Comparison of ENCODE assay signal across 25 cellular contexts in genomic region chr2:182745061-182745460, GRCh38. TPM values are rescaled to one million over a fixed set of nuclear protein-coding genes. Genes with fewer than 3 reads are reported as not detected.
DNase-seq lines count a peak whose midpoint lies in the region; ATAC-seq, FAIRE-seq and TF ChIP-seq lines count a peak whose summit lies in the region.
"Had no signal": no experiment of that assay in that cellular context is flagged by ENCODE, and none has a peak within 500 bp of the region (broad histone marks: within the 10 kb centered on the region; RNA-seq: fewer than 3 reads in every experiment).

No MANE protein-coding gene starts in this region.

- in situ Hi-C loops in HepG2 (cut with HindIII; ENCODE audit: extremely low pct_ligation_motif_present, low pct_unique_long_range_greater_than_20kb): no loop called here

- CTCF ChIA-PET in HepG2 (lab: Yijun Ruan, JAX; ENCODE audit: low intra/inter-chr PET ratio, low total read pairs): no interaction called here

- H3K79me1 ChIP-seq in trophoblast cell (ENCODE audit: low read length): no peaks in the 10 kb centered on the region

- H3K4ac ChIP-seq in trophoblast cell (ENCODE audit: low read depth, low read length): no peak overlapping the region

- TF ChIP-seq RAD21 in HepG2 (CRISPR knock-in tag; IDR thresholded peaks at IDR 0.05): no peak

- H3K27ac ChIP-seq in VCaP: peak overlapping the region; percentile 53
- H3K27ac ChIP-seq in left lung: no peak overlapping the region
- H3K27ac ChIP-seq in trophoblast cell (ENCODE audit: low read depth, low read length): no peak overlapping the region
- H3K27ac ChIP-seq in lower lobe of right lung: no peak overlapping the region
- no peak overlapping the region for H3K27ac ChIP-seq in HepG2 (ENCODE audit: extremely low read length, insufficient read depth, low read length)
- H3K27ac ChIP-seq in smooth muscle cell (ENCODE audit: low read depth): no peak overlapping the region
- H3K27ac ChIP-seq: 22Rv1, BLaER1, C4-2B had no signal

- DNase-seq in SIG-M5 treated with dmso at 0.1 percent for 504 hours (lab: John Stamatoyannopoulos, UW; ENCODE audit: unreplicated experiment): peak; percentile 5
- DNase-seq in SIG-M5 (lab: John Stamatoyannopoulos, UW): no peak
- DNase-seq in left lung: no peak
- peak; percentile 34 to 73 for DNase-seq in trophoblast cell
- DNase-seq in lower lobe of right lung: no peak
- DNase-seq in HepG2 (ENCODE audit: low spot score): no peak
- no peak for DNase-seq in smooth muscle cell (lab: John Stamatoyannopoulos, UW; ENCODE audit: unreplicated experiment)
- DNase-seq: Caco-2; CD4-positive, CD25-positive, alpha-beta regulatory T cell; CD8-positive, alpha-beta T cell; DMS 273 treated with DMSO at 0.1 percent for 48 hours; DMS79; EL; GDM1; H9 had no signal

- H2BK12ac ChIP-seq in trophoblast cell (ENCODE audit: low read length): no peak overlapping the region

- H3K14ac ChIP-seq in trophoblast cell (ENCODE audit: low read length): no peak overlapping the region

- H4K20me1 ChIP-seq in HepG2 (ENCODE audit: insufficient read depth, low read length): no peaks in the 10 kb centered on the region
- H4K20me1 ChIP-seq in smooth muscle cell (ENCODE audit: low read depth): no peaks in the 10 kb centered on the region
- H4K20me1 ChIP-seq: BLaER1 had no signal

- H3K4me1 ChIP-seq in left lung (no peaks in the 10 kb centered on the region), trophoblast cell (ENCODE audit: control insufficient read depth in 1 of 2, insufficient read depth in 2 of 2, low read length in 2 of 2) (peaks cover 0 to 2% of the 10 kb centered on the region in 2 experiments), lower lobe of right lung (no peaks in the 10 kb centered on the region), HepG2 (ENCODE audit: insufficient read depth, low read length) (no peaks in the 10 kb centered on the region), smooth muscle cell (ENCODE audit: low read depth) (no peaks in the 10 kb centered on the region)
- H3K4me1 ChIP-seq: Caco-2 had no signal

- H3K4me3 ChIP-seq in left lung (no peak overlapping the region), trophoblast cell (ENCODE audit: low read depth, low read length) (no peak overlapping the region), lower lobe of right lung (no peak overlapping the region), HepG2 (replicated peaks in 1 of 3; ENCODE audit: insufficient read depth in 1 of 3, low read depth in 2 of 3, low read length in 3 of 3) (no peak overlapping the region), smooth muscle cell (no peak overlapping the region)
- H3K4me3 ChIP-seq: BLaER1, GM12878, GM23338 had no signal

- peak; percentile 34 for ATAC-seq in left lung
- no peak for ATAC-seq in lower lobe of right lung
- ATAC-seq in HepG2: no peak
- ATAC-seq: CD8-positive, alpha-beta T cell; GM12878; GM23338; HCT116 had no signal

- H3K9me3 ChIP-seq in left lung (no peaks in the 10 kb centered on the region), trophoblast cell (ENCODE audit: insufficient read depth, low read depth, low read length) (no peaks in the 10 kb centered on the region), lower lobe of right lung (no peaks in the 10 kb centered on the region), HepG2 (ENCODE audit: low read length) (no peaks in the 10 kb centered on the region), smooth muscle cell (replicated peaks; ENCODE audit: low read depth) (no peaks in the 10 kb centered on the region)
- H3K9me3 ChIP-seq: Caco-2 had no signal

- no peaks in the 10 kb centered on the region for H3F3A ChIP-seq in smooth muscle cell (ENCODE audit: low read depth)

- no peaks in the 10 kb centered on the region for H3K79me2 ChIP-seq in trophoblast cell (ENCODE audit: control insufficient read depth, insufficient read depth, low read length, poor library complexity)
- no peaks in the 10 kb centered on the region for H3K79me2 ChIP-seq in HepG2 (ENCODE audit: insufficient read depth, low read length)
- H3K79me2 ChIP-seq in smooth muscle cell (ENCODE audit: low read depth): no peaks in the 10 kb centered on the region

- H3K9ac ChIP-seq in trophoblast cell (ENCODE audit: low read length): no peak overlapping the region
- H3K9ac ChIP-seq in HepG2 (ENCODE audit: insufficient read depth, low read depth, low read length): no peak overlapping the region
- no peak overlapping the region for H3K9ac ChIP-seq in smooth muscle cell (ENCODE audit: low read depth)
- H3K9ac ChIP-seq: BLaER1 had no signal

- WGBS in trophoblast cell (ENCODE audit: extremely low coverage, insufficient coverage, insufficient read length): no CpG with 5 or more reads among the region's 2 CpGs
- 91% methylated on average over 2 of the region's 2 CpGs for WGBS in HepG2 (ENCODE audit: low lambda C conversion rate)
- WGBS in smooth muscle cell (ENCODE audit: low lambda C conversion rate): 87% methylated on average over 2 of the region's 2 CpGs

- H3K18ac ChIP-seq in trophoblast cell (ENCODE audit: low read length): no peak overlapping the region

- H3K23ac ChIP-seq in trophoblast cell (ENCODE audit: low read length): no peak overlapping the region

- H2AK5ac ChIP-seq in trophoblast cell (ENCODE audit: low read length): no peak overlapping the region

- TF ChIP-seq CTCF in VCaP (conservative IDR thresholded peaks at IDR 0.05): no peak
- no peak for TF ChIP-seq CTCF in left lung (IDR thresholded peaks at IDR 0.05)
- TF ChIP-seq CTCF in lower lobe of right lung (IDR thresholded peaks at IDR 0.05): no peak
- no peak for TF ChIP-seq CTCF in HepG2 (CRISPR knock-in tag; IDR thresholded peaks at IDR 0.05)
- TF ChIP-seq CTCF in smooth muscle cell (IDR thresholded peaks at IDR 0.05; ENCODE audit: borderline replicate concordance, insufficient read depth, poor library complexity, severe bottlenecking): no peak

- H4K8ac ChIP-seq in trophoblast cell (ENCODE audit: low read depth, low read length): no peak overlapping the region

- H3K27me3 ChIP-seq in left lung (no peaks in the 10 kb centered on the region), trophoblast cell (ENCODE audit: insufficient read depth, low read length) (no peaks in the 10 kb centered on the region), lower lobe of right lung (ENCODE audit: low read depth) (no peaks in the 10 kb centered on the region), HepG2 (ENCODE audit: control insufficient read depth in 1 of 2, insufficient read depth in 2 of 2, low read length in 2 of 2) (no peaks in the 10 kb centered on the region), smooth muscle cell (ENCODE audit: low read depth) (no peaks in the 10 kb centered on the region)
- H3K27me3 ChIP-seq: BLaER1 had no signal

- H3K36me3 ChIP-seq in left lung: peaks cover 0 to 62% of the 10 kb centered on the region in 2 donors
- H3K36me3 ChIP-seq in trophoblast cell (ENCODE audit: control insufficient read depth in 1 of 2, insufficient read depth in 2 of 2, low read length in 2 of 2): peaks cover 3 to 6% of the 10 kb centered on the region in 2 experiments
- peaks cover 52% of the 10 kb centered on the region for H3K36me3 ChIP-seq in lower lobe of right lung
- peaks cover 10 to 44% of the 10 kb centered on the region in 2 experiments; a peak in 3 of 5 replicates for H3K36me3 ChIP-seq in HepG2 (replicated peaks in 1 of 2; ENCODE audit: control insufficient read depth in 1 of 2, insufficient read depth in 2 of 2, low read length in 2 of 2)
- peaks cover 19% of the 10 kb centered on the region for H3K36me3 ChIP-seq in smooth muscle cell (ENCODE audit: low read depth)

- H2AFZ ChIP-seq in trophoblast cell (ENCODE audit: insufficient read depth, low read length, poor library complexity): no peak overlapping the region
- no peak overlapping the region for H2AFZ ChIP-seq in HepG2 (ENCODE audit: low read length)
- no peak overlapping the region for H2AFZ ChIP-seq in smooth muscle cell (ENCODE audit: low read depth)
- H2AFZ ChIP-seq: GM23338 had no signal

- TF ChIP-seq EP300 in HepG2 (IDR thresholded peaks at IDR 0.05; ENCODE audit: low read depth in 2 of 2, low read length in 2 of 2) (no peak), HepG2 (CRISPR knock-in tag; IDR thresholded peaks at IDR 0.05; ENCODE audit: borderline replicate concordance) (no peak)

- intact Hi-C loops in left lung (cut with DNase I): no loop called here
- intact Hi-C loops in lower lobe of right lung (cut with DNase I): no loop called here
- intact Hi-C loops in HepG2 (cut with micrococcal nuclease; ENCODE audit: unreplicated experiment): no loop called here

- BruUV-seq in HepG2 (replicated peaks; lab: Mats Ljungman, UMichigan): no TSS peak

- H3K4me2 ChIP-seq in trophoblast cell (ENCODE audit: low read length) (peak overlapping the region; percentile 11), HepG2 (ENCODE audit: low read depth, low read length) (no peak overlapping the region), smooth muscle cell (no peak overlapping the region)
- H3K4me2 ChIP-seq: BLaER1, GM23338 had no signal

- no peak overlapping the region for H4K91ac ChIP-seq in trophoblast cell (ENCODE audit: low read depth, low read length)

- TF ChIP-seq POLR2A in HepG2 (IDR thresholded peaks at IDR 0.05; ENCODE audit: insufficient read depth in 1 of 2, low read depth in 2 of 2, low read length in 2 of 2): no peak

- no peak overlapping the region for H4K12ac ChIP-seq in trophoblast cell (ENCODE audit: low read depth, low read length)

- FAIRE-seq in HepG2 (lab: Jason Lieb, UNC): no peak
- FAIRE-seq: A204.1, D721Med, GM12878, GM19239 had no signal

- H2BK5ac ChIP-seq in trophoblast cell (ENCODE audit: low read depth, low read length, poor library complexity): no peak overlapping the region

- POLR2A ChIA-PET in HepG2 (lab: Yijun Ruan, JAX): no interaction called here

- H2BK120ac ChIP-seq in trophoblast cell (ENCODE audit: insufficient read depth, low read length, poor library complexity): no peak overlapping the region

RNA-seq across cellular contexts. Expression of gene DNAJC10, which starts 29.0 kb away (rescaled TPM):
- 100 to 1,000 TPM; 120 to 163 TPM for total RNA-seq in left lung
- 51.6 and 53.8 TPM in 2 replicates for polyA plus RNA-seq in trophoblast cell (2013)
- total RNA-seq in lower lobe of right lung: 76.2 TPM
- total RNA-seq in HepG2 (2016; rRNA removed; fragmentation: Illumina TruSeq; extraction: Trizol): 178 and 190 TPM in 2 replicates
- 20.2 and 22.6 TPM in 2 replicates for total RNA-seq in HepG2 (2016; cell fraction: cytosol; rRNA removed; fragmentation: Illumina TruSeq; extraction: Trizol; ENCODE audit: low read depth)
- total RNA-seq in HepG2 (2016; cell fraction: insoluble cytoplasmic fraction; rRNA removed; fragmentation: Illumina TruSeq; extraction: Trizol): 187 and 195 TPM in 2 replicates
- 118 and 122 TPM in 2 replicates for total RNA-seq in HepG2 (2016; cell fraction: membrane; rRNA removed; fragmentation: Illumina TruSeq; extraction: Trizol)
- 194 and 207 TPM in 2 replicates for total RNA-seq in HepG2 (2016; cell fraction: nucleus; rRNA removed; fragmentation: Illumina TruSeq; extraction: Trizol)
- polyA plus RNA-seq in HepG2 (2011; rRNA removed): 40.1 and 44.1 TPM in 2 replicates
- 14.0 and 24.2 TPM in 2 replicates for polyA plus RNA-seq in HepG2 (2011; cell fraction: cytosol; rRNA removed)
- polyA plus RNA-seq in HepG2 (2011; cell fraction: nucleus; rRNA removed): 43.5 and 66.4 TPM in 2 replicates
- polyA plus RNA-seq in HepG2 (2012): 68.3 and 73.4 TPM in 2 replicates
- 17.2 and 23.7 TPM in 2 replicates for polyA plus RNA-seq in HepG2 (2016; cell fraction: cytosol; fragmentation: Illumina TruSeq; extraction: Trizol; ENCODE audit: low read depth)
- polyA plus RNA-seq in HepG2 (2016; cell fraction: insoluble cytoplasmic fraction; fragmentation: Illumina TruSeq; extraction: Trizol; ENCODE audit: low read depth): 90.6 and 103 TPM in 2 replicates
- polyA plus RNA-seq in HepG2 (2016; cell fraction: membrane; fragmentation: Illumina TruSeq; extraction: Trizol; ENCODE audit: low read depth): 49.0 and 50.6 TPM in 2 replicates
- 135 and 139 TPM in 2 replicates for polyA plus RNA-seq in HepG2 (2016; cell fraction: nucleus; fragmentation: Illumina TruSeq; extraction: Trizol; ENCODE audit: insufficient read depth, low read depth)
- 16.0 and 24.1 TPM in 2 replicates for polyA minus RNA-seq in HepG2 (2011; rRNA and poly(A)+ RNA removed; ENCODE audit: low replicate concordance)
- 45.0 and 49.4 TPM in 2 replicates for polyA minus RNA-seq in HepG2 (2011; cell fraction: cytosol; rRNA and poly(A)+ RNA removed)
- 71.5 and 98.2 TPM in 2 replicates for polyA minus RNA-seq in HepG2 (2011; cell fraction: nucleus; rRNA and poly(A)+ RNA removed)
- 93.0 and 135 TPM in 2 replicates for total RNA-seq in smooth muscle cell
- 61.2 and 77.4 TPM in 2 replicates for polyA plus RNA-seq in smooth muscle cell

Comparison
In these comparisons a context has a peak if more than half of its experiments do, and no peak if none do; other contexts are left out.
1. DNase-seq: peak in SIG-M5 treated with dmso at 0.1 percent for 504 hours (single experiment) and trophoblast cell (2 of 2); none in SIG-M5 (single experiment), left lung (0 of 2), lower lobe of right lung (single experiment), HepG2 (single experiment) and smooth muscle cell (single experiment).